5 cellular contexts compared by ENCODE assay signal in genomic region chr3:11737742-11738141, GRCh38.
"Had no signal": no experiment of that assay in that cellular context is flagged by ENCODE, and none has a peak within 500 bp of the region (broad histone marks: within the 10 kb centered on the region; RNA-seq: fewer than 3 reads in every experiment).

No MANE protein-coding gene starts in this region.

- H3K27ac ChIP-seq: HL-60 had no signal

- H3K4me3 ChIP-seq: GM23338 had no signal

- DNase-seq: H9, HCEC 1CT, HFFc6 had no signal
